23 cellular contexts compared by ENCODE assay signal in genomic region chrX:114962209-114962608, GRCh38.
"Had no signal": no experiment of that assay in that cellular context is flagged by ENCODE, and none has a peak within 500 bp of the region (broad histone marks: within the 10 kb centered on the region; RNA-seq: fewer than 3 reads in every experiment).

No MANE protein-coding gene starts in this region.

- ATAC-seq: activated T-helper 17 cell treated with anti-CD3 and anti-CD28 coated beads, Interleukin-2, amount 50 U/mL, for 72 hours; T-cell had no signal

- DNase-seq: activated CD4-positive, alpha-beta memory T cell treated with anti-CD3 and anti-CD28 coated beads, Interleukin-2, amount 10 ng/mL, durations not matched to agents 7 days and 5 days; activated CD4-positive, alpha-beta T cell treated with anti-CD3 and anti-CD28 coated beads, Interleukin-2, amount 10 ng/mL, durations not matched to agents 7 days and 5 days; activated CD4-positive, CD25-positive, alpha-beta regulatory T cell; activated gamma-delta T cell; activated naive CD4-positive, alpha-beta T cell treated with anti-CD3 and anti-CD28 coated beads for 36 hours; activated T-cell treated with anti-CD3 and anti-CD28 coated beads for 4 hours; activated T-cell treated with anti-CD3 and anti-CD28 coated beads, Interleukin-2, amount 50 U/mL, for 48 hours; amygdala; brain microvascular endothelial cell; Kasumi-1; NCI-H1048; NCI-H146; NCI-H1930; NCI-H2107; NCI-H510A treated with DMSO at 0.1 percent for 48 hours; NCI-H774; PC-9; SHP77 treated with DMSO at 0.1 percent for 48 hours; T-cell; T-helper 2 cell; T1000 had no signal

- H3K4me3 ChIP-seq: cardiac muscle cell, PC-9 had no signal
